In the genomic region with DNA sequence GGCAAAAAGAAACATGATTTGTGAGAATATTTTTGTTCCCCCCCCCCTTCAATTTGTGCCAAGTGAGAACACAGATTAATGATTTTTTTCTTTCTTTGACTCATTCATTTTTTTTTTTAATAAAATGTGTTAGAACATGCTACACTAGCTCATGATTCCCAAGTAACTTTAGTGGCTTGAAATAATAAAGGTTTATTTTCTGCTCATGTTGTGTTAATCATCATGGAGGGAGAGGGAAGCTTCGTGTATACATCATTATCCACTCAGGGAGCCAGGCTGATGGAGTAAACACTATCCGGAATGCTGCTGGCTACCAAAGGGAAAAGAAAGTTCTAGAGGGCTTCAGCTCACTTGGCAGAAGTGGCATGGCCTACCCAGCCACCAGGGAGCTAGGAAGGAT, we compare ENCODE assay signal across 21 cellular contexts. TPM values are rescaled to one million over a fixed set of nuclear protein-coding genes. Genes with fewer than 3 reads are reported as not detected.
DNase-seq lines count a peak whose midpoint lies in the region; ATAC-seq and TF ChIP-seq lines count a peak whose summit lies in the region.
"Had no signal": no experiment of that assay in that cellular context is flagged by ENCODE, and none has a peak within 500 bp of the region (broad histone marks: within the 10 kb centered on the region; RNA-seq: fewer than 3 reads in every experiment).

No MANE protein-coding gene starts in this region.

- H3K36me3 ChIP-seq in body of pancreas (replicated peaks in 1 of 2; ENCODE audit: insufficient read depth in 1 of 2, low read depth in 2 of 2) (no peaks in the 10 kb centered on the region), mesendoderm (ENCODE audit: control insufficient read depth, insufficient read depth, low read length) (no peaks in the 10 kb centered on the region)

- no peak for ATAC-seq in body of pancreas
- ATAC-seq in GM21576 (IDR thresholded peaks at IDR 0.05; ENCODE audit: unreplicated experiment): no peak
- ATAC-seq in GM21825 (IDR thresholded peaks at IDR 0.05; ENCODE audit: unreplicated experiment): no peak
- ATAC-seq in Right ventricle myocardium inferior: no peak
- ATAC-seq: A549 had no signal

- intact Hi-C loops in body of pancreas (cut with DNase I): no loop called here
- intact Hi-C loops in Right ventricle myocardium inferior (cut with DNase I): no loop called here

- H3K9ac ChIP-seq in mesendoderm (ENCODE audit: low read length): no peak overlapping the region
- H3K9ac ChIP-seq: BLaER1 treated with 17β-estradiol and CSF1 and Interleukin-3, amounts not matched to agents 10 nM and 100 nM had no signal

- peak overlapping the region in 3 of 4 donors; percentile 3 to 65 (median 63) for H3K27ac ChIP-seq in body of pancreas
- H3K27ac ChIP-seq in mesendoderm (ENCODE audit: low read depth, low read length): no peak overlapping the region
- H3K27ac ChIP-seq: A549; BLaER1 treated with 17β-estradiol and CSF1 and Interleukin-3, amounts not matched to agents 10 nM and 100 nM; SK-N-MC had no signal

- H3K79me2 ChIP-seq in mesendoderm (ENCODE audit: control insufficient read depth, insufficient read depth, low read length): peaks cover 73% of the 10 kb centered on the region

- no peak overlapping the region for H2BK120ac ChIP-seq in mesendoderm (ENCODE audit: low read depth, low read length)

- no peaks in the 10 kb centered on the region for H3K9me3 ChIP-seq in body of pancreas
- H3K9me3 ChIP-seq: A549 had no signal

- no peak overlapping the region for H4K8ac ChIP-seq in mesendoderm (ENCODE audit: low read depth, low read length)

- no peak overlapping the region for H2BK15ac ChIP-seq in mesendoderm (replicated peaks; ENCODE audit: low read depth)

- no peak overlapping the region for H3K18ac ChIP-seq in mesendoderm (ENCODE audit: low read length)

- H3K4ac ChIP-seq in mesendoderm (ENCODE audit: low read depth, low read length): peak overlapping the region; percentile 55

- no peaks in the 10 kb centered on the region for H3K27me3 ChIP-seq in body of pancreas
- H3K27me3 ChIP-seq in mesendoderm (ENCODE audit: insufficient read depth, low read length, poor library complexity): no peaks in the 10 kb centered on the region
- H3K27me3 ChIP-seq: BLaER1 treated with 17β-estradiol and CSF1 and Interleukin-3, amounts not matched to agents 10 nM and 100 nM had no signal

- peaks cover 6% of the 10 kb centered on the region for H3K79me1 ChIP-seq in mesendoderm (ENCODE audit: low read length)

- no peak for TF ChIP-seq CTCF in body of pancreas (IDR thresholded peaks at IDR 0.05)
- no peak for TF ChIP-seq CTCF in epithelial cell of esophagus (IDR thresholded peaks at IDR 0.05; ENCODE audit: insufficient read depth, low read depth, low read length, missing control alignments)

- WGBS in body of pancreas, 2 donors: 87 to 92% methylated on average over 2 of the region's 2 CpGs
- WGBS in mesendoderm (ENCODE audit: extremely low coverage, insufficient coverage, low lambda C conversion rate): no CpG with 5 or more reads among the region's 2 CpGs

- peak overlapping the region; percentile 63 for H2AK5ac ChIP-seq in mesendoderm (ENCODE audit: low read length)

- H3K23ac ChIP-seq in mesendoderm (ENCODE audit: low read length): no peak overlapping the region

- H3K4me2 ChIP-seq in mesendoderm (ENCODE audit: low read length): no peak overlapping the region
- H3K4me2 ChIP-seq: A549; BLaER1 treated with 17β-estradiol and CSF1 and Interleukin-3, amounts not matched to agents 10 nM and 100 nM had no signal

- H2BK5ac ChIP-seq in mesendoderm (ENCODE audit: low read length): no peak overlapping the region

- DNase-seq in NCI-H69 (lab: John Stamatoyannopoulos, UW) (peak; percentile 40), body of pancreas (no peak), epithelial cell of esophagus (ENCODE audit: low read depth) (peak; percentile 52), mesendoderm (no peak), ecto neural progenitor cell (ENCODE audit: low spot score) (no peak), Right ventricle myocardium inferior (ENCODE audit: missing footprints) (no peak)
- DNase-seq: AML-193; CD4-positive, alpha-beta memory T cell; COR-L47; DMS53; NCI-H1092 treated with DMSO at 0.1 percent for 48 hours; NCI-H1436; NCI-H187; NCI-H774; RPMI8226; SHP77 treated with DMSO at 0.1 percent for 48 hours had no signal

- no peak for TF ChIP-seq POLR2A in body of pancreas (IDR thresholded peaks at IDR 0.05)

- no peak overlapping the region for H3K56ac ChIP-seq in mesendoderm (ENCODE audit: low read length)

- peaks cover 74% of the 10 kb centered on the region for H3K4me1 ChIP-seq in body of pancreas
- H3K4me1 ChIP-seq in mesendoderm (ENCODE audit: control insufficient read depth, low read depth, low read length): peaks cover 20% of the 10 kb centered on the region

- H4K5ac ChIP-seq in mesendoderm (ENCODE audit: low read length): no peak overlapping the region

- H3K4me3 ChIP-seq in body of pancreas (no peak overlapping the region), epithelial cell of esophagus (ENCODE audit: low read length) (no peak overlapping the region), mesendoderm (ENCODE audit: low read length) (no peak overlapping the region)
- H3K4me3 ChIP-seq: A549; BLaER1 treated with 17β-estradiol and CSF1 and Interleukin-3, amounts not matched to agents 10 nM and 100 nM; SK-N-MC had no signal

RNA-seq across cellular contexts. Expression of gene PHLPP1, which starts 40.6 kb away (rescaled TPM):
- 10 to 100 TPM in 1 of 2 donors, 1 to 10 TPM in 1; 8.6 to 20.8 TPM for total RNA-seq in body of pancreas
- polyA plus RNA-seq in mesendoderm (2013, experiment 1 of 2): 17.3 TPM
- 16.1 TPM for polyA plus RNA-seq in mesendoderm (2013, experiment 2 of 2)
- 5.1 TPM for total RNA-seq in Right ventricle myocardium inferior

Comparison
In these comparisons a context has a peak if more than half of its experiments do, and no peak if none do; other contexts are left out.
1. DNase-seq: peak in NCI-H69 (single experiment) and epithelial cell of esophagus (single experiment); none in body of pancreas (0 of 4), mesendoderm (single experiment), ecto neural progenitor cell (single experiment) and Right ventricle myocardium inferior (single experiment).